In genomic region chr2:62102402-62102920, GRCh38 we compare ENCODE assay signal across 20 cellular contexts.
"Had no signal": no experiment of that assay in that cellular context is flagged by ENCODE, and none has a peak within 500 bp of the region (broad histone marks: within the 10 kb centered on the region; RNA-seq: fewer than 3 reads in every experiment).

No MANE protein-coding gene starts in this region.

- H2AFZ ChIP-seq: neural progenitor cell had no signal

- H3K27me3 ChIP-seq: adrenal gland, breast epithelium, heart right ventricle, neural progenitor cell, right lobe of liver, tibial nerve, uterus had no signal

- H3K4me1 ChIP-seq: adrenal gland, breast epithelium, right lobe of liver, tibial nerve, uterus had no signal

- DNase-seq: activated CD8-positive, alpha-beta memory T cell treated with anti-CD3 and anti-CD28 coated beads, Interleukin-2, amount 50 U/mL, for 48 hours; activated naive CD4-positive, alpha-beta T cell; activated T-cell treated with anti-CD3 and anti-CD28 coated beads, Interleukin-2, amount 50 U/mL, for 4 hours; adrenal gland; heart right ventricle; left colon; mucosa of descending colon; posterior cingulate gyrus; right lobe of liver; stimulated activated CD4-positive, alpha-beta T cell treated with anti-CD3 and anti-CD28 coated beads, Interleukin-1b, Interleukin-23, amount 100 ng/mL, for 48 hours; stimulated activated naive CD8-positive, alpha-beta T cell treated with anti-CD3 and anti-CD28 coated beads, Interleukin-15, amount 100 ng/mL, for 72 hours; T-helper 17 cell; uterus had no signal

- H3K9me3 ChIP-seq: adrenal gland, breast epithelium, heart right ventricle, mucosa of descending colon, right lobe of liver, tibial nerve, uterus had no signal

- H3K4me2 ChIP-seq: neural progenitor cell had no signal

- H3K27ac ChIP-seq: adrenal gland, breast epithelium, coronary artery, heart right ventricle, neural progenitor cell, right lobe of liver, skin epidermis, tibial nerve, uterus had no signal

- H3K36me3 ChIP-seq: adrenal gland, breast epithelium, heart right ventricle, neural progenitor cell, right lobe of liver, tibial nerve, uterus had no signal

- H3K4me3 ChIP-seq: adrenal gland, breast epithelium, coronary artery, heart right ventricle, mucosa of descending colon, neural progenitor cell, right lobe of liver, skin epidermis, tibial nerve, uterus had no signal

- FAIRE-seq: astrocyte, keratinocyte had no signal
